Comparison of ENCODE assay signal across 9 cellular contexts in genomic region chr19:7916908-7917291, GRCh38. TPM values are rescaled to one million over a fixed set of nuclear protein-coding genes. Genes with fewer than 3 reads are reported as not detected.
A peak's percentile ranks its signal among the peaks of the same experiment; 100 is the strongest.
DNase-seq lines count a peak whose midpoint lies in the region; ATAC-seq and TF ChIP-seq lines count a peak whose summit lies in the region.
"Had no signal": no experiment of that assay in that cellular context is flagged by ENCODE, and none has a peak within 500 bp of the region (broad histone marks: within the 10 kb centered on the region; RNA-seq: fewer than 3 reads in every experiment).

No MANE protein-coding gene starts in this region.

- no TSS peak for BruUV-seq in mammary epithelial cell (replicated peaks; lab: Mats Ljungman, UMichigan)

- intact Hi-C loops in mammary epithelial cell (cut with micrococcal nuclease), result no loop called here
- intact Hi-C loops in transverse colon (cut with DNase I; ENCODE audit: low total_unique reads), result no loop called here

- in situ Hi-C loops in mammary epithelial cell (cut with MboI; ENCODE audit: low sequenced_read_pairs in 2 of 2) (no loop called here), transverse colon (cut with MboI; ENCODE audit: low pct_ligation_motif_present in 1 of 4, low pct_unique_long_range_greater_than_20kb in 1 of 4, low sequenced_read_pairs in 3 of 4) (no loop called here)

- H3K9me3 ChIP-seq in mammary epithelial cell (replicated peaks; ENCODE audit: insufficient read depth, low read length) (no peaks in the 10 kb centered on the region), transverse colon (no peaks in the 10 kb centered on the region)

- H3K4me1 ChIP-seq in mammary epithelial cell (ENCODE audit: insufficient read depth, low read length) (peaks cover 30% of the 10 kb centered on the region), transverse colon (peaks cover 25 to 52% (median 41%) of the 10 kb centered on the region in 4 donors)

- H3K36me3 Mint-ChIP-seq in HFFc6 (ENCODE audit: low read depth), result peaks cover 5% of the 10 kb centered on the region; the same call in 1 of the 2 replicates
- peaks cover 0 to 20% (median 7%) of the 10 kb centered on the region in 3 donors for H3K36me3 Mint-ChIP-seq in naive thymus-derived CD8-positive, alpha-beta T cell

- peak overlapping the region; percentile 61 for H3K27ac Mint-ChIP-seq in HFFc6
- H3K27ac Mint-ChIP-seq in naive thymus-derived CD8-positive, alpha-beta T cell, result peak overlapping the region in 1 of 10 donors; percentile 60

- peak overlapping the region; percentile 43 for H3K4me3 ChIP-seq in AG09309 (ENCODE audit: control insufficient read depth, low read depth, low read length)
- peak overlapping the region in 1 of 3 experiments; percentile 18 for H3K4me3 ChIP-seq in mammary epithelial cell (replicated peaks in 1 of 3; ENCODE audit: insufficient read depth in 1 of 3, low read depth in 2 of 3, low read length in 3 of 3)
- H3K4me3 ChIP-seq in transverse colon, result peak overlapping the region in 2 of 4 donors; percentile 33 to 41

- no peak for TF ChIP-seq EP300 in transverse colon (IDR thresholded peaks at IDR 0.05; ENCODE audit: low read depth)

- no peak for ATAC-seq in naive thymus-derived CD8-positive, alpha-beta T cell
- ATAC-seq in HG02840 (IDR thresholded peaks at IDR 0.05; ENCODE audit: low FRiP score, unreplicated experiment) (no peak), GM18511 (IDR thresholded peaks at IDR 0.05; ENCODE audit: unreplicated experiment) (no peak)

- peaks cover 19% of the 10 kb centered on the region for H3K4me1 Mint-ChIP-seq in HFFc6 (ENCODE audit: low read depth)
- peaks cover 18 to 40% (median 36%) of the 10 kb centered on the region in 4 donors for H3K4me1 Mint-ChIP-seq in naive thymus-derived CD8-positive, alpha-beta T cell

- H3K79me2 ChIP-seq in mammary epithelial cell (ENCODE audit: insufficient read depth, low read length), result no peaks in the 10 kb centered on the region

- H3K27ac ChIP-seq in mammary epithelial cell (ENCODE audit: insufficient read depth, low read depth, low read length), result no peak overlapping the region
- H3K27ac ChIP-seq in transverse colon, result peak overlapping the region in 1 of 4 donors; percentile 56

- no peaks in the 10 kb centered on the region for H4K20me1 ChIP-seq in mammary epithelial cell (ENCODE audit: insufficient read depth, low read length)

- 19% methylated on average over 4 of the region's 25 CpGs for WGBS in mammary epithelial cell (ENCODE audit: low coverage, missing lambda C conversion rate)
- 6% methylated on average over 12 of the region's 25 CpGs; no CpG with 5 or more reads in 1 of the 2 donors for WGBS in transverse colon (ENCODE audit: low coverage in 1 of 2), 2 donors

- H3K9me3 Mint-ChIP-seq in HFFc6, result no peaks in the 10 kb centered on the region
- no peaks in the 10 kb centered on the region for H3K9me3 Mint-ChIP-seq in naive thymus-derived CD8-positive, alpha-beta T cell

- dilution Hi-C loops in mammary epithelial cell (cut with HindIII; ENCODE audit: low sequenced_read_pairs), result no loop called here

- peak overlapping the region; percentile 80 for H3K4me2 ChIP-seq in mammary epithelial cell (ENCODE audit: insufficient read depth, low read depth, low read length)

- H3K9ac ChIP-seq in mammary epithelial cell (ENCODE audit: insufficient read depth, low read length), result no peak overlapping the region

- CTCF ChIA-PET in mammary epithelial cell (lab: Charles Lee; ENCODE audit: low non-redundant PET), result no interaction called here

- peak overlapping the region; percentile 83 for H3K4me3 Mint-ChIP-seq in HFFc6
- peak overlapping the region; percentile 62 to 85 (median 79) for H3K4me3 Mint-ChIP-seq in naive thymus-derived CD8-positive, alpha-beta T cell

- POLR2A ChIA-PET in naive thymus-derived CD8-positive, alpha-beta T cell (lab: Charles Lee), result interaction anchor here (0.7 to 7.5 kb wide), 5 partner anchors 8 to 52 kb away, joined by 3 to 66 read pairs (median 5); partner anchors contain the start of gene TIMM44

- no peak for DNase-seq in AG09309 (ENCODE audit: low read depth)
- no peak for DNase-seq in HFFc6
- no peak for DNase-seq in mammary epithelial cell
- no peak for DNase-seq in naive thymus-derived CD8-positive, alpha-beta T cell
- DNase-seq in transverse colon, result no peak
- no peak for DNase-seq in HCEC 1CT

- peaks cover 6% of the 10 kb centered on the region for H3K27me3 Mint-ChIP-seq in HFFc6 (ENCODE audit: insufficient read depth)
- H3K27me3 Mint-ChIP-seq in naive thymus-derived CD8-positive, alpha-beta T cell, result peaks cover 11 to 39% (median 18%) of the 10 kb centered on the region in 5 donors

- H2AFZ ChIP-seq in mammary epithelial cell (ENCODE audit: low read depth, low read length), result peak overlapping the region; percentile 36

- H3K36me3 ChIP-seq in mammary epithelial cell (ENCODE audit: insufficient read depth, low read length) (no peaks in the 10 kb centered on the region), transverse colon (peaks cover 0 to 11% (median 5%) of the 10 kb centered on the region in 4 donors)

- H3K27me3 ChIP-seq in mammary epithelial cell (ENCODE audit: insufficient read depth, low read length), result peaks cover 17% of the 10 kb centered on the region
- H3K27me3 ChIP-seq in transverse colon, result peaks cover 59% of the 10 kb centered on the region

- TF ChIP-seq POLR2A in transverse colon (IDR thresholded peaks at IDR 0.05), result no peak

- TF ChIP-seq CTCF in AG09309 (IDR thresholded peaks at IDR 0.05; ENCODE audit: control insufficient read depth, insufficient read depth, low read depth, low read length, missing control alignments) (no peak), HFFc6 (IDR thresholded peaks at IDR 0.05) (no peak), mammary epithelial cell (conservative IDR thresholded peaks at IDR 0.05 in 1 of 2, IDR thresholded peaks at IDR 0.05 in 1 of 2; ENCODE audit: extremely low read depth in 1 of 2, insufficient read depth in 1 of 2, low read depth in 1 of 2, low read length in 2 of 2) (no peak), transverse colon (IDR thresholded peaks at IDR 0.05) (no peak)

RNA-seq across cellular contexts. Expression of gene TGFBR3L, which starts 2.3 kb away (rescaled TPM):
- 10 to 100 TPM in 2 of 6 experiments, 1 to 10 TPM in 4; 4.5 to 12.0 (median 7.7) TPM for total RNA-seq in HFFc6 (2021; fragmentation: NEBNext Ultra II Directional; extraction: Animal tissue kit (Norgen Biotek cat#: 25700))
- total RNA-seq in mammary epithelial cell (1 to 10 TPM; 1.2 to 1.4 TPM), transverse colon (1 to 10 TPM in 1 of 4 donors, not detected in 3; 1.4 TPM)
- 0.23 TPM for polyA plus RNA-seq in mammary epithelial cell
- polyA minus RNA-seq in mammary epithelial cell, result not detected
- under 1 TPM; 0.41 to 0.57 TPM for total RNA-seq in naive thymus-derived CD8-positive, alpha-beta T cell
- under 1 TPM in 1 of 3 donors, not detected in 2; 0.60 TPM for polyA plus RNA-seq in naive thymus-derived CD8-positive, alpha-beta T cell

RNA-seq across cellular contexts. Expression of gene SNAPC2, which starts 3.2 kb away (rescaled TPM):
- 10 to 100 TPM; 22.3 to 27.1 (median 25.2) TPM for total RNA-seq in HFFc6 (2021; fragmentation: NEBNext Ultra II Directional; extraction: Animal tissue kit (Norgen Biotek cat#: 25700))
- total RNA-seq in mammary epithelial cell (10 to 100 TPM; 11.2 to 27.2 TPM), transverse colon (10 to 100 TPM; 11.4 to 35.9 (median 13.0) TPM)
- polyA plus RNA-seq in mammary epithelial cell, result 11.5 TPM
- polyA minus RNA-seq in mammary epithelial cell, result 1.6 TPM
- 10 to 100 TPM; 14.3 to 14.8 TPM for total RNA-seq in naive thymus-derived CD8-positive, alpha-beta T cell
- 10 to 100 TPM; 11.4 to 19.9 (median 12.8) TPM for polyA plus RNA-seq in naive thymus-derived CD8-positive, alpha-beta T cell

RNA-seq across cellular contexts. Expression of gene CTXN1, which starts 9.0 kb away (rescaled TPM):
- total RNA-seq in HFFc6 (2021; fragmentation: NEBNext Ultra II Directional; extraction: Animal tissue kit (Norgen Biotek cat#: 25700)), result 10 to 100 TPM in 2 of 6 experiments, 1 to 10 TPM in 4; 5.0 to 14.0 (median 5.4) TPM
- total RNA-seq in mammary epithelial cell (10 to 100 TPM in 1 of 2 donors, 1 to 10 TPM in 1; 3.3 to 13.3 TPM), transverse colon (10 to 100 TPM in 1 of 4 donors, 1 to 10 TPM in 3; 2.9 to 29.7 (median 4.8) TPM)
- 2.1 TPM for polyA plus RNA-seq in mammary epithelial cell
- 0.36 TPM for polyA minus RNA-seq in mammary epithelial cell
- not detected for total RNA-seq in naive thymus-derived CD8-positive, alpha-beta T cell
- polyA plus RNA-seq in naive thymus-derived CD8-positive, alpha-beta T cell, result not detected
- total RNA-seq: left lobe of liver had no signal

RNA-seq across cellular contexts. Expression of gene MAP2K7, which starts 13.2 kb away (rescaled TPM):
- total RNA-seq in HFFc6 (2021; fragmentation: NEBNext Ultra II Directional; extraction: Animal tissue kit (Norgen Biotek cat#: 25700)), result 10 to 100 TPM; 21.7 to 25.8 (median 22.8) TPM
- 10 to 100 TPM; 11.3 to 33.3 TPM for total RNA-seq in mammary epithelial cell
- polyA plus RNA-seq in mammary epithelial cell, result 10.7 TPM
- 4.9 TPM for polyA minus RNA-seq in mammary epithelial cell
- total RNA-seq in naive thymus-derived CD8-positive, alpha-beta T cell, result 10 to 100 TPM; 85.7 to 86.9 TPM
- 1 to 10 TPM; 1.8 to 5.1 (median 2.3) TPM for polyA plus RNA-seq in naive thymus-derived CD8-positive, alpha-beta T cell
- total RNA-seq in transverse colon, result 100 to 1,000 TPM in 1 of 4 donors, 10 to 100 TPM in 3; 11.9 to 125 (median 20.9) TPM

RNA-seq across cellular contexts. Expression of gene TIMM44, which starts 26.6 kb away (rescaled TPM):
- total RNA-seq in HFFc6 (2021; fragmentation: NEBNext Ultra II Directional; extraction: Animal tissue kit (Norgen Biotek cat#: 25700)), result 10 to 100 TPM; 42.9 to 53.5 (median 46.1) TPM
- total RNA-seq in mammary epithelial cell, result 10 to 100 TPM; 52.7 to 94.3 TPM
- polyA plus RNA-seq in mammary epithelial cell, result 38.1 TPM
- polyA minus RNA-seq in mammary epithelial cell, result 51.2 TPM
- 10 to 100 TPM; 83.1 to 86.9 TPM for total RNA-seq in naive thymus-derived CD8-positive, alpha-beta T cell
- 10 to 100 TPM in 2 of 3 donors, 1 to 10 TPM in 1; 9.9 to 19.7 (median 15.3) TPM for polyA plus RNA-seq in naive thymus-derived CD8-positive, alpha-beta T cell
- total RNA-seq in transverse colon, result 100 to 1,000 TPM in 1 of 4 donors, 10 to 100 TPM in 3; 59.7 to 102 (median 71.8) TPM
